ENCODE assay signal across 15 cellular contexts in the genomic region with DNA sequence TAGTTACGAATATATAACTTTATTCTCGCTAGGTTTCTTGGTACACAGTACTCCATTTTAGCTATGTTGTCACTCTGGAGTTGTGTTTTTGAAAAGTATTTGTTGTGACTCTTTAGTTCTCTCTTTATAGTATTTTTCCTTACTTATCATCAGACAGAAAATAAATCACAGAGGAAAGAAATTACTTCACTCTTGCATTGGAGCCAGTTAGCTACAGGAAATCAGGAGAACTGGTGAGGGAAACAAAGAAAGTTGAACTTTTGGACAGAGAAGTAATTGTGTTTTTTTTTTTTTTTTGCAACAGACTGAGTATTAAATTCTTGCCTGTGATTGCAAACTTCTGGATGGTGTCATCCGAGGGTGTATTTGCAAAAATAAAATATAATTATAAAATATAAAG. TPM values are rescaled to one million over a fixed set of nuclear protein-coding genes. Genes with fewer than 3 reads are reported as not detected.
DNase-seq lines count a peak whose midpoint lies in the region; ATAC-seq and TF ChIP-seq lines count a peak whose summit lies in the region.
"Had no signal": no experiment of that assay in that cellular context is flagged by ENCODE, and none has a peak within 500 bp of the region (broad histone marks: within the 10 kb centered on the region; RNA-seq: fewer than 3 reads in every experiment).

No MANE protein-coding gene starts in this region.

- H3K27me3 ChIP-seq in ascending aorta, result no peaks in the 10 kb centered on the region
- no peaks in the 10 kb centered on the region for H3K27me3 ChIP-seq in left ventricle myocardium inferior (ENCODE audit: low read depth)
- no peaks in the 10 kb centered on the region for H3K27me3 ChIP-seq in smooth muscle cell (ENCODE audit: low read depth)
- H3K27me3 ChIP-seq: cardiac muscle cell had no signal

- no peak overlapping the region for H3K9ac ChIP-seq in smooth muscle cell (ENCODE audit: low read depth)
- H3K9ac ChIP-seq: BLaER1 had no signal

- intact Hi-C loops in ascending aorta (cut with DNase I) (no loop called here), left ventricle myocardium inferior (cut with micrococcal nuclease) (no loop called here)

- ATAC-seq in GM18517 (IDR thresholded peaks at IDR 0.05; ENCODE audit: unreplicated experiment), result peak; percentile 0

- DNase-seq in ascending aorta (ENCODE audit: low spot score in 2 of 2) (no peak), left ventricle myocardium inferior (no peak), smooth muscle cell (lab: John Stamatoyannopoulos, UW; ENCODE audit: unreplicated experiment) (no peak), SIG-M5 treated with dmso at 0.1 percent for 504 hours (lab: John Stamatoyannopoulos, UW; ENCODE audit: unreplicated experiment) (no peak), T1000 (lab: John Stamatoyannopoulos, UW) (no peak), NCI-H446 (lab: John Stamatoyannopoulos, UW) (no peak)
- DNase-seq in NK-92 treated with Interleukin-12 subunit alpha and Interleukin-12 subunit beta, amount 100 ng/mL, for 24 hours (lab: John Stamatoyannopoulos, UW), result no peak
- DNase-seq: activated naive CD4-positive, alpha-beta T cell; Kasumi-1; NCI-H187; NCI-H774; stimulated activated CD4-positive, alpha-beta T cell treated with anti-CD3 and anti-CD28 coated beads, Interleukin-1b, Interleukin-23, amount 100 ng/mL, for 48 hours had no signal

- H3K4me3 ChIP-seq in ascending aorta (peak overlapping the region in 1 of 2 donors; percentile 50), left ventricle myocardium inferior (peak overlapping the region; percentile 1), smooth muscle cell (peak overlapping the region; percentile 5)
- H3K4me3 ChIP-seq: BLaER1, cardiac muscle cell had no signal

- H3F3A ChIP-seq in smooth muscle cell (ENCODE audit: low read depth), result peaks cover 35% of the 10 kb centered on the region

- no peak overlapping the region for H2AFZ ChIP-seq in smooth muscle cell (ENCODE audit: low read depth)

- WGBS in smooth muscle cell (ENCODE audit: low lambda C conversion rate), result 91% methylated on average over 3 of the region's 3 CpGs

- H3K9me3 ChIP-seq in ascending aorta, result no peaks in the 10 kb centered on the region
- no peaks in the 10 kb centered on the region for H3K9me3 ChIP-seq in left ventricle myocardium inferior (replicated peaks)
- H3K9me3 ChIP-seq in smooth muscle cell (replicated peaks; ENCODE audit: low read depth), result no peaks in the 10 kb centered on the region
- H3K9me3 ChIP-seq: BLaER1 had no signal

- peak overlapping the region; percentile 79 for H3K4me2 ChIP-seq in smooth muscle cell

- TF ChIP-seq CTCF in ascending aorta (IDR thresholded peaks at IDR 0.05), result no peak
- TF ChIP-seq CTCF in left ventricle myocardium inferior (IDR thresholded peaks at IDR 0.05; ENCODE audit: borderline replicate concordance), result no peak
- TF ChIP-seq CTCF in smooth muscle cell (IDR thresholded peaks at IDR 0.05; ENCODE audit: borderline replicate concordance, insufficient read depth, poor library complexity, severe bottlenecking), result no peak

- H3K4me1 ChIP-seq in ascending aorta (peaks cover 7 to 45% of the 10 kb centered on the region in 2 donors), left ventricle myocardium inferior (peaks cover 41% of the 10 kb centered on the region), smooth muscle cell (ENCODE audit: low read depth) (peaks cover 39% of the 10 kb centered on the region)

- H3K79me2 ChIP-seq in smooth muscle cell (ENCODE audit: low read depth), result peaks cover 71% of the 10 kb centered on the region

- peaks cover 42% of the 10 kb centered on the region for H4K20me1 ChIP-seq in smooth muscle cell (ENCODE audit: low read depth)
- H4K20me1 ChIP-seq: BLaER1 had no signal

- H3K27ac ChIP-seq in ascending aorta, result peak overlapping the region; percentile 66 to 73
- peak overlapping the region; percentile 62 for H3K27ac ChIP-seq in left ventricle myocardium inferior (replicated peaks)
- peak overlapping the region; percentile 79 for H3K27ac ChIP-seq in smooth muscle cell (ENCODE audit: low read depth)
- H3K27ac ChIP-seq: BLaER1, cardiac muscle cell had no signal

- H3K36me3 ChIP-seq in ascending aorta (no peaks in the 10 kb centered on the region), left ventricle myocardium inferior (peaks cover under 1% of the 10 kb centered on the region), smooth muscle cell (ENCODE audit: low read depth) (no peaks in the 10 kb centered on the region)
- H3K36me3 ChIP-seq: BLaER1 had no signal

RNA-seq across cellular contexts. Expression of gene DSE, which starts 34.0 kb away (rescaled TPM):
- total RNA-seq in ascending aorta (27.6 TPM), left ventricle myocardium inferior (14.0 TPM), smooth muscle cell (76.2 and 93.1 TPM in 2 replicates)
- 35.0 and 38.6 TPM in 2 replicates for polyA plus RNA-seq in smooth muscle cell

RNA-seq across cellular contexts. Expression of gene CALHM6, which starts 56.5 kb away (rescaled TPM):
- total RNA-seq in ascending aorta (not detected), left ventricle myocardium inferior (1.7 TPM), smooth muscle cell (5.1 and 12.1 TPM in 2 replicates)
- 3.4 and 4.6 TPM in 2 replicates for polyA plus RNA-seq in smooth muscle cell
- total RNA-seq: cardiac muscle cell had no signal
